ENCODE assay signal across 1 cellular context in the genomic region with DNA sequence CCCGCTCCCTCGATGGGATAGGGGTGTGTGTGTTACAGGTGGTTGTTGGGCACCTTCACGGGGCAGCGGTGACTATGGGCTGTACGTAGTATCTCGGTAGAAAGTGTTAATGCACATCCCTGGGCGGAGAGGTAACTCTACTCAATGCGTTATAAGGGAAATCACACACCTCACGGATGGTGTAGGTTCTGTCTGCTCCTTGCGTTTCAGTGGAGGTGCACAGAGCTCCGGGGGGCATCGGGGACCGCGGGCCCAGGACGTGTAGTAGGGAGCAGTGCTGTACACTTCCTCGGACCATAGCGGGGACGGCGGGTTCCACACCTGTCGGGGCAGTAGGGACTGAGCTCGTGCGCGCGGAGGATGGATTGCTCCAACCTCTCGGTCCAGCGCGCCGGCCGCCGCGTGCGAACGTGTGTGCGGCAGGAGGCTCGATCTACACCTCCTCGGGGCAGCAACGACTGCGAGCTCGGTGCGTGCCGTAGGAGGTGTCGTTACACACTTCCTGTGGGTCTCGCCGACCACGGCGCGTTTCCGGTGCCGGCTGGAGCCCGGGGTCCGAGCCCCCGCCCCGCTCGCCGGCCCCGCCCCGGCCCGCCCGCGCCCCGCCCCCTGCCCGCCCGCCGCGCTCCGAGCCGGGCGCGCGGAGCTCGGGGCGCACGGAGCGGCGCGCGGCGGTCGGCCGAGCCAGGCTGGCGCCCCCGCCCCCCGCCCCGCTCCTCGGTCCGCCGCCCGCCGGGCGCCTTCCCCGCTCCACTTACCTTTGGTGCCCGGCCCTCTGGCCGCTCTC.
TF ChIP-seq lines count a peak whose summit lies in the region.

A gene with protein sequence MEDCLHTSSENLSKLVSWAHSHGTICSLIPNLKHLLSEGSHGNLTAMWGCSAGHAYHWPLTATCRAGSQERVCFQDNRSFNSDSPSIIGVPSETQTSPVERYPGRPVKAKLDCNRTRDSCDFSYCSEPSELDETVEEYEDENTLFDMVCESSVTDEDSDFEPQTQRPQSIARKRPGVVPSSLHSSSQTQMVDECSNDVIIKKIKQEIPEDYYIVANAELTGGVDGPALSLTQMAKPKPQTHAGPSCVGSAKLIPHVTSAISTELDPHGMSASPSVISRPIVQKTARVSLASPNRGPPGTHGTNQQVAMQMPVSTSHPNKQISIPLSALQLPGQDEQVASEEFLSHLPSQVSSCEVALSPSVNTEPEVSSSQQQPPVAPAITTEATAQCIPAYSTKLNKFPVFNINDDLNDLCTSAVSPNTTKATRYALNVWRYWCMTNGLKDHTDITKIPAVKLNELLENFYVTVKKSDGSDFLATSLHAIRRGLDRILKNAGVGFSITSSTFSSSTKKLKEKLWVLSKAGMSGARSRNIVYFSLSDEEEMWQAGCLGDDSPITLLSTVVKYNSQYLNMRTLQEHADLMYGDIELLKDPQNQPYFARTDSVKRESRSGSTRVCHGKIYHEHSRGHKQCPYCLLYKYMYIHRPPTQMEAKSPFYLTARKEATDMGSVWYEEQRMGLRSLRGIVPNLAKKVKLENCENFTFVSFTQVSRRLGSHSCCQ (plus strand): TSS at position 607 of the 787 bp plus-strand sequence. CDS start 87,254 bp downstream, outside the sequence.

TF ChIP-seq in WTC11, 78 proteins besides CTCF, POLR2A, EP300 and RAD21 (continued from another document and continues in another):
- TF ChIP-seq, protein P1, sequence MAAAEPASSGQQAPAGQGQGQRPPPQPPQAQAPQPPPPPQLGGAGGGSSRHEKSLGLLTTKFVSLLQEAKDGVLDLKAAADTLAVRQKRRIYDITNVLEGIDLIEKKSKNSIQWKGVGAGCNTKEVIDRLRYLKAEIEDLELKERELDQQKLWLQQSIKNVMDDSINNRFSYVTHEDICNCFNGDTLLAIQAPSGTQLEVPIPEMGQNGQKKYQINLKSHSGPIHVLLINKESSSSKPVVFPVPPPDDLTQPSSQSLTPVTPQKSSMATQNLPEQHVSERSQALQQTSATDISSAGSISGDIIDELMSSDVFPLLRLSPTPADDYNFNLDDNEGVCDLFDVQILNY (CRISPR knock-in tag; IDR thresholded peaks at IDR 0.05), result no peak
- TF ChIP-seq PRRX2 (CRISPR knock-in tag; IDR thresholded peaks at IDR 0.05), result no peak
- no peak; the same call in 1 of the 2 replicates for TF ChIP-seq ZNF121 (CRISPR knock-in tag; IDR thresholded peaks at IDR 0.05)
- peak; percentile 76; the same call in 1 of the 2 replicates for TF ChIP-seq ZNF232 (CRISPR knock-in tag; IDR thresholded peaks at IDR 0.05)
- TF ChIP-seq, protein P2, sequence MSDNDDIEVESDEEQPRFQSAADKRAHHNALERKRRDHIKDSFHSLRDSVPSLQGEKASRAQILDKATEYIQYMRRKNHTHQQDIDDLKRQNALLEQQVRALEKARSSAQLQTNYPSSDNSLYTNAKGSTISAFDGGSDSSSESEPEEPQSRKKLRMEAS (CRISPR knock-in tag; IDR thresholded peaks at IDR 0.05), result peak; percentile 93
- no peak for TF ChIP-seq ZNF263 (CRISPR knock-in tag; IDR thresholded peaks at IDR 0.05; ENCODE audit: low read depth)
- TF ChIP-seq, protein P3, sequence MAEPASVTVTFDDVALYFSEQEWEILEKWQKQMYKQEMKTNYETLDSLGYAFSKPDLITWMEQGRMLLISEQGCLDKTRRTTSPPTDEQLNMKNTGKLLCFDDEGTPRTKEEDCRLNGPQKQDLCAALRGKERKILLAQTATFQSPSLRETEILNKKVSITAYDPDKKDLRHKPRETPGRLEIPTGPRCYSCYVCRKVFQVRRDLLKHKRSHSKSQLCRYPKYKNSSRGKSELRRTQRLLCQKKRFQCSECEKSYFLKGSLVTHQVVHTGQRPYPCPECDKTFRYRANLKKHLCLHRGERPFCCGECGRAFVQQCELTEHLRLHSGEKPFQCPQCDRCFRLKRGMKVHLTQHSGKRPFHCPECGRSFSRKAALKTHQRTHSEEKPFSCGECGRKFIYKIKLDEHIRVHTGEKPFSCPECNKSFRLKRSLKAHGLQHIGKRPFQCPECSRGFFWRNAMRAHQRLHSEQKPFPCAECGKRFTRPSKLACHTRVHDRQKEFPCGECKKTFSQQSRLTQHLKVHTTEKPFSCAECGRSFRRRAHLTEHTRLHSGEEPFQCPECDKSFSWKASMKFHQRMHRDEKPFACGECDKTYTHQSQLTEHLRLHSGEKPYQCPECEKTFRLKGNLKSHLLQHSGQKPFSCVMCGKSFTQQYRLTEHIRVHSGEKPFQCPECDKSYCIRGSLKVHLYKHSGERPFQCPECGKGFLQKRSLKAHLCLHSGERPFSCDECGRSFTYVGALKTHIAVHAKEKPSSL (CRISPR knock-in tag; conservative IDR thresholded peaks at IDR 0.05), result no peak
- TF ChIP-seq ZNF423 (CRISPR knock-in tag; IDR thresholded peaks at IDR 0.05), result no peak
- TF ChIP-seq, protein P4, sequence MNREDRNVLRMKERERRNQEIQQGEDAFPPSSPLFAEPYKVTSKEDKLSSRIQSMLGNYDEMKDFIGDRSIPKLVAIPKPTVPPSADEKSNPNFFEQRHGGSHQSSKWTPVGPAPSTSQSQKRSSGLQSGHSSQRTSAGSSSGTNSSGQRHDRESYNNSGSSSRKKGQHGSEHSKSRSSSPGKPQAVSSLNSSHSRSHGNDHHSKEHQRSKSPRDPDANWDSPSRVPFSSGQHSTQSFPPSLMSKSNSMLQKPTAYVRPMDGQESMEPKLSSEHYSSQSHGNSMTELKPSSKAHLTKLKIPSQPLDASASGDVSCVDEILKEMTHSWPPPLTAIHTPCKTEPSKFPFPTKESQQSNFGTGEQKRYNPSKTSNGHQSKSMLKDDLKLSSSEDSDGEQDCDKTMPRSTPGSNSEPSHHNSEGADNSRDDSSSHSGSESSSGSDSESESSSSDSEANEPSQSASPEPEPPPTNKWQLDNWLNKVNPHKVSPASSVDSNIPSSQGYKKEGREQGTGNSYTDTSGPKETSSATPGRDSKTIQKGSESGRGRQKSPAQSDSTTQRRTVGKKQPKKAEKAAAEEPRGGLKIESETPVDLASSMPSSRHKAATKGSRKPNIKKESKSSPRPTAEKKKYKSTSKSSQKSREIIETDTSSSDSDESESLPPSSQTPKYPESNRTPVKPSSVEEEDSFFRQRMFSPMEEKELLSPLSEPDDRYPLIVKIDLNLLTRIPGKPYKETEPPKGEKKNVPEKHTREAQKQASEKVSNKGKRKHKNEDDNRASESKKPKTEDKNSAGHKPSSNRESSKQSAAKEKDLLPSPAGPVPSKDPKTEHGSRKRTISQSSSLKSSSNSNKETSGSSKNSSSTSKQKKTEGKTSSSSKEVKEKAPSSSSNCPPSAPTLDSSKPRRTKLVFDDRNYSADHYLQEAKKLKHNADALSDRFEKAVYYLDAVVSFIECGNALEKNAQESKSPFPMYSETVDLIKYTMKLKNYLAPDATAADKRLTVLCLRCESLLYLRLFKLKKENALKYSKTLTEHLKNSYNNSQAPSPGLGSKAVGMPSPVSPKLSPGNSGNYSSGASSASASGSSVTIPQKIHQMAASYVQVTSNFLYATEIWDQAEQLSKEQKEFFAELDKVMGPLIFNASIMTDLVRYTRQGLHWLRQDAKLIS (CRISPR knock-in tag; IDR thresholded peaks at IDR 0.05; ENCODE audit: borderline replicate concordance), result no peak
- no peak for TF ChIP-seq ATF1 (CRISPR knock-in tag; IDR thresholded peaks at IDR 0.05)
- 0 out of 2 replicates have a peak, but pooled peaks have one; percentile 45 for TF ChIP-seq TEAD4 (CRISPR knock-in tag; IDR thresholded peaks at IDR 0.05)
- TF ChIP-seq RELA (CRISPR knock-in tag; IDR thresholded peaks at IDR 0.05; ENCODE audit: borderline replicate concordance), result peak; percentile 78; the same call in 1 of the 2 replicates
- TF ChIP-seq IRF2 (CRISPR knock-in tag; IDR thresholded peaks at IDR 0.05; ENCODE audit: borderline replicate concordance, low read depth), result no peak
- TF ChIP-seq NR3C1 (CRISPR knock-in tag; conservative IDR thresholded peaks at IDR 0.05; ENCODE audit: low read depth), result no peak
- TF ChIP-seq CREB1 (CRISPR knock-in tag; IDR thresholded peaks at IDR 0.05), result peak; percentile 76
- TF ChIP-seq SMAD3 (CRISPR knock-in tag; IDR thresholded peaks at IDR 0.05; ENCODE audit: borderline replicate concordance), result peak; percentile 91; the same call in 1 of the 2 replicates
- no peak for TF ChIP-seq GTF2I (CRISPR knock-in tag; conservative IDR thresholded peaks at IDR 0.05)
- TF ChIP-seq, protein P5, sequence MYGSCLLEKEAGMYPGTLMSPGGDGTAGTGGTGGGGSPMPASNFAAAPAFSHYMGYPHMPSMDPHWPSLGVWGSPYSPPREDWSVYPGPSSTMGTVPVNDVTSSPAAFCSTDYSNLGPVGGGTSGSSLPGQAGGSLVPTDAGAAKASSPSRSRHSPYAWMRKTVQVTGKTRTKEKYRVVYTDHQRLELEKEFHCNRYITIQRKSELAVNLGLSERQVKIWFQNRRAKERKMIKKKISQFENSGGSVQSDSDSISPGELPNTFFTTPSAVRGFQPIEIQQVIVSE (CRISPR knock-in tag; IDR thresholded peaks at IDR 0.05; ENCODE audit: borderline replicate concordance), result no peak
- TF ChIP-seq, protein P6, sequence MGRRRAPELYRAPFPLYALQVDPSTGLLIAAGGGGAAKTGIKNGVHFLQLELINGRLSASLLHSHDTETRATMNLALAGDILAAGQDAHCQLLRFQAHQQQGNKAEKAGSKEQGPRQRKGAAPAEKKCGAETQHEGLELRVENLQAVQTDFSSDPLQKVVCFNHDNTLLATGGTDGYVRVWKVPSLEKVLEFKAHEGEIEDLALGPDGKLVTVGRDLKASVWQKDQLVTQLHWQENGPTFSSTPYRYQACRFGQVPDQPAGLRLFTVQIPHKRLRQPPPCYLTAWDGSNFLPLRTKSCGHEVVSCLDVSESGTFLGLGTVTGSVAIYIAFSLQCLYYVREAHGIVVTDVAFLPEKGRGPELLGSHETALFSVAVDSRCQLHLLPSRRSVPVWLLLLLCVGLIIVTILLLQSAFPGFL (CRISPR knock-in tag; IDR thresholded peaks at IDR 0.05; ENCODE audit: borderline replicate concordance), result 0 out of 2 replicates have a peak, but pooled peaks have one; percentile 40
- no peak for TF ChIP-seq HMGA2 (CRISPR knock-in tag; IDR thresholded peaks at IDR 0.05)
- peak; percentile 83; the same call in 1 of the 2 replicates for TF ChIP-seq ZNF219 (CRISPR knock-in tag; IDR thresholded peaks at IDR 0.05; ENCODE audit: borderline replicate concordance)
- TF ChIP-seq, protein P7, sequence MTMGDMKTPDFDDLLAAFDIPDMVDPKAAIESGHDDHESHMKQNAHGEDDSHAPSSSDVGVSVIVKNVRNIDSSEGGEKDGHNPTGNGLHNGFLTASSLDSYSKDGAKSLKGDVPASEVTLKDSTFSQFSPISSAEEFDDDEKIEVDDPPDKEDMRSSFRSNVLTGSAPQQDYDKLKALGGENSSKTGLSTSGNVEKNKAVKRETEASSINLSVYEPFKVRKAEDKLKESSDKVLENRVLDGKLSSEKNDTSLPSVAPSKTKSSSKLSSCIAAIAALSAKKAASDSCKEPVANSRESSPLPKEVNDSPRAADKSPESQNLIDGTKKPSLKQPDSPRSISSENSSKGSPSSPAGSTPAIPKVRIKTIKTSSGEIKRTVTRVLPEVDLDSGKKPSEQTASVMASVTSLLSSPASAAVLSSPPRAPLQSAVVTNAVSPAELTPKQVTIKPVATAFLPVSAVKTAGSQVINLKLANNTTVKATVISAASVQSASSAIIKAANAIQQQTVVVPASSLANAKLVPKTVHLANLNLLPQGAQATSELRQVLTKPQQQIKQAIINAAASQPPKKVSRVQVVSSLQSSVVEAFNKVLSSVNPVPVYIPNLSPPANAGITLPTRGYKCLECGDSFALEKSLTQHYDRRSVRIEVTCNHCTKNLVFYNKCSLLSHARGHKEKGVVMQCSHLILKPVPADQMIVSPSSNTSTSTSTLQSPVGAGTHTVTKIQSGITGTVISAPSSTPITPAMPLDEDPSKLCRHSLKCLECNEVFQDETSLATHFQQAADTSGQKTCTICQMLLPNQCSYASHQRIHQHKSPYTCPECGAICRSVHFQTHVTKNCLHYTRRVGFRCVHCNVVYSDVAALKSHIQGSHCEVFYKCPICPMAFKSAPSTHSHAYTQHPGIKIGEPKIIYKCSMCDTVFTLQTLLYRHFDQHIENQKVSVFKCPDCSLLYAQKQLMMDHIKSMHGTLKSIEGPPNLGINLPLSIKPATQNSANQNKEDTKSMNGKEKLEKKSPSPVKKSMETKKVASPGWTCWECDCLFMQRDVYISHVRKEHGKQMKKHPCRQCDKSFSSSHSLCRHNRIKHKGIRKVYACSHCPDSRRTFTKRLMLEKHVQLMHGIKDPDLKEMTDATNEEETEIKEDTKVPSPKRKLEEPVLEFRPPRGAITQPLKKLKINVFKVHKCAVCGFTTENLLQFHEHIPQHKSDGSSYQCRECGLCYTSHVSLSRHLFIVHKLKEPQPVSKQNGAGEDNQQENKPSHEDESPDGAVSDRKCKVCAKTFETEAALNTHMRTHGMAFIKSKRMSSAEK (CRISPR knock-in tag; IDR thresholded peaks at IDR 0.05; ENCODE audit: borderline replicate concordance), result no peak
- no peak for TF ChIP-seq ZNF671 (CRISPR knock-in tag; IDR thresholded peaks at IDR 0.05)
- TF ChIP-seq NR1H2 (CRISPR knock-in tag; IDR thresholded peaks at IDR 0.05), result no peak
- TF ChIP-seq, protein P8, sequence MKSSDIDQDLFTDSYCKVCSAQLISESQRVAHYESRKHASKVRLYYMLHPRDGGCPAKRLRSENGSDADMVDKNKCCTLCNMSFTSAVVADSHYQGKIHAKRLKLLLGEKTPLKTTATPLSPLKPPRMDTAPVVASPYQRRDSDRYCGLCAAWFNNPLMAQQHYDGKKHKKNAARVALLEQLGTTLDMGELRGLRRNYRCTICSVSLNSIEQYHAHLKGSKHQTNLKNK (CRISPR knock-in tag; IDR thresholded peaks at IDR 0.05), result no peak
- TF ChIP-seq, protein P9, sequence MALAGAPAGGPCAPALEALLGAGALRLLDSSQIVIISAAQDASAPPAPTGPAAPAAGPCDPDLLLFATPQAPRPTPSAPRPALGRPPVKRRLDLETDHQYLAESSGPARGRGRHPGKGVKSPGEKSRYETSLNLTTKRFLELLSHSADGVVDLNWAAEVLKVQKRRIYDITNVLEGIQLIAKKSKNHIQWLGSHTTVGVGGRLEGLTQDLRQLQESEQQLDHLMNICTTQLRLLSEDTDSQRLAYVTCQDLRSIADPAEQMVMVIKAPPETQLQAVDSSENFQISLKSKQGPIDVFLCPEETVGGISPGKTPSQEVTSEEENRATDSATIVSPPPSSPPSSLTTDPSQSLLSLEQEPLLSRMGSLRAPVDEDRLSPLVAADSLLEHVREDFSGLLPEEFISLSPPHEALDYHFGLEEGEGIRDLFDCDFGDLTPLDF (CRISPR knock-in tag; IDR thresholded peaks at IDR 0.05), result no peak
- peak; percentile 97 for TF ChIP-seq FOXP1 (CRISPR knock-in tag; IDR thresholded peaks at IDR 0.05; ENCODE audit: borderline replicate concordance)
- TF ChIP-seq, protein P10, sequence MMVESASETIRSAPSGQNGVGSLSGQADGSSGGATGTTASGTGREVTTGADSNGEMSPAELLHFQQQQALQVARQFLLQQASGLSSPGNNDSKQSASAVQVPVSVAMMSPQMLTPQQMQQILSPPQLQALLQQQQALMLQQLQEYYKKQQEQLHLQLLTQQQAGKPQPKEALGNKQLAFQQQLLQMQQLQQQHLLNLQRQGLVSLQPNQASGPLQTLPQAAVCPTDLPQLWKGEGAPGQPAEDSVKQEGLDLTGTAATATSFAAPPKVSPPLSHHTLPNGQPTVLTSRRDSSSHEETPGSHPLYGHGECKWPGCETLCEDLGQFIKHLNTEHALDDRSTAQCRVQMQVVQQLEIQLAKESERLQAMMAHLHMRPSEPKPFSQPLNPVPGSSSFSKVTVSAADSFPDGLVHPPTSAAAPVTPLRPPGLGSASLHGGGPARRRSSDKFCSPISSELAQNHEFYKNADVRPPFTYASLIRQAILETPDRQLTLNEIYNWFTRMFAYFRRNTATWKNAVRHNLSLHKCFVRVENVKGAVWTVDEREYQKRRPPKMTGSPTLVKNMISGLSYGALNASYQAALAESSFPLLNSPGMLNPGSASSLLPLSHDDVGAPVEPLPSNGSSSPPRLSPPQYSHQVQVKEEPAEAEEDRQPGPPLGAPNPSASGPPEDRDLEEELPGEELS (CRISPR knock-in tag; IDR thresholded peaks at IDR 0.05), result peak; percentile 92; the same call in 1 of the 2 replicates
- no peak for TF ChIP-seq NFATC4 (CRISPR knock-in tag; IDR thresholded peaks at IDR 0.05)
- TF ChIP-seq ZNF416 (CRISPR knock-in tag; IDR thresholded peaks at IDR 0.05), result peak; percentile 73; the same call in 1 of the 2 replicates
